In the genomic region with DNA sequence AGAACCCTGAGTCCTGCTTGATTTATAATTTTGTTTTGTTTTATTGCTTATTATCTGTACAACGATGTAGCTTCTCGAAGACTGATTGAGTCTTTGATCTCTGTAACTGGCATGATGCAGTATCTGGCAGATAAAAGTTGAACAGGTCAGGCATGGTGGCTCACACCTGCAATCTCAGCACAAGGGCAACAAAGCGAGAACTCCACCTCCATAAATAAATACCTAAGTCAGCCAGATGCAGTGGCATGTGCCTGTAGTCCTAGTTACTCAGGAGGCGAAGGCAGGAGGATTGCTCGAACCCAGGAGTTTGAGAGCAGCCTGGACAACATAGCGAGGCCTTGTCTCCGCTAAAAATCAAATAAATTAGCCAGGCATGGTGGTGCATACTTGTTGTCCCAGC, we compare ENCODE assay signal across 22 cellular contexts. TPM values are rescaled to one million over a fixed set of nuclear protein-coding genes. Genes with fewer than 3 reads are reported as not detected.
DNase-seq lines count a peak whose midpoint lies in the region; ATAC-seq, FAIRE-seq and TF ChIP-seq lines count a peak whose summit lies in the region.
"Had no signal": no experiment of that assay in that cellular context is flagged by ENCODE, and none has a peak within 500 bp of the region (broad histone marks: within the 10 kb centered on the region; RNA-seq: fewer than 3 reads in every experiment).

No MANE protein-coding gene starts in this region.

- SMC1A ChIA-PET in GM12878 (lab: Charles Lee; ENCODE audit: uncharacterized antibody, unreplicated experiment) = interaction anchor here (0.7 to 1.1 kb wide), 3 partner anchors 16 to 264 kb away, joined by 3 to 4 read pairs (median 3); partner anchors contain the start of gene WDR19

- ATAC-seq in HG03103 (IDR thresholded peaks at IDR 0.05; ENCODE audit: low read depth, unreplicated experiment) (peak; percentile 32), GM12878 (peak; percentile 17; the same call in 2 of the 3 replicates), HG02840 (IDR thresholded peaks at IDR 0.05; ENCODE audit: low FRiP score, unreplicated experiment) (no peak), HG03139 (IDR thresholded peaks at IDR 0.05; ENCODE audit: unreplicated experiment) (no peak)
- no peak for ATAC-seq in stimulated activated effector memory CD8-positive, alpha-beta T cell treated with anti-CD3 and anti-CD28 coated beads, Interleukin-12 subunit alpha, Interleukin-12 subunit beta, amount 100 ng/mL, for 72 hours
- ATAC-seq: left cardiac atrium; natural killer cell treated with Interleukin-12 subunit alpha and Interleukin-12 subunit beta and Interleukin-15 and Interleukin-18, amount 100 ng/mL, for 72 hours had no signal

- H2AFZ ChIP-seq in GM12878 (ENCODE audit: control insufficient read depth, low read depth, low read length) = peak overlapping the region; percentile 74

- H3K36me3 Mint-ChIP-seq in stimulated activated effector memory CD8-positive, alpha-beta T cell treated with anti-CD3 and anti-CD28 coated beads, Interleukin-12 subunit alpha, Interleukin-12 subunit beta, amount 100 ng/mL, for 72 hours = no peaks in the 10 kb centered on the region
- H3K36me3 Mint-ChIP-seq: activated naive CD8-positive, alpha-beta T cell treated with anti-CD3 and anti-CD28 coated beads, Interleukin-2, amount 10 ng/mL, durations not matched to agents 7 days and 5 days; CD4-positive, alpha-beta memory T cell; natural killer cell treated with Interleukin-12 subunit alpha and Interleukin-12 subunit beta and Interleukin-15 and Interleukin-18, amount 100 ng/mL, for 72 hours had no signal

- no peaks in the 10 kb centered on the region for H4K20me1 ChIP-seq in GM12878 (ENCODE audit: control insufficient read depth, insufficient read depth)

- TF ChIP-seq CTCF in GM12878 (IDR thresholded peaks at IDR 0.05 in 2 of 3, conservative IDR thresholded peaks at IDR 0.05 in 1 of 3; ENCODE audit: control insufficient read depth in 2 of 3, extremely low read depth in 1 of 3, insufficient read depth in 1 of 3, low read depth in 3 of 3, low read length in 3 of 3) (no peak), vagina (IDR thresholded peaks at IDR 0.05) (no peak)

- RAD21 ChIA-PET in GM12878 (lab: Charles Lee; ENCODE audit: unreplicated experiment) = interaction anchor here (1.0 to 1.6 kb wide), 6 partner anchors 15 to 407 kb away, joined by 3 to 6 read pairs (median 3); no protein-coding TSS in a partner anchor

- peaks cover 12% of the 10 kb centered on the region for H3K4me1 ChIP-seq in GM12878 (ENCODE audit: control insufficient read depth, insufficient read depth, low read length)
- no peaks in the 10 kb centered on the region for H3K4me1 ChIP-seq in vagina

- 53% methylated on average over 7 of the region's 7 CpGs for WGBS in GM12878 (ENCODE audit: insufficient coverage, insufficient replicate concordance, low lambda C conversion rate, missing lambda C conversion rate)

- H3K4me3 Mint-ChIP-seq in stimulated activated effector memory CD8-positive, alpha-beta T cell treated with anti-CD3 and anti-CD28 coated beads, Interleukin-12 subunit alpha, Interleukin-12 subunit beta, amount 100 ng/mL, for 72 hours = no peak overlapping the region
- H3K4me3 Mint-ChIP-seq: activated naive CD8-positive, alpha-beta T cell treated with anti-CD3 and anti-CD28 coated beads, Interleukin-2, amount 10 ng/mL, durations not matched to agents 7 days and 5 days; CD4-positive, alpha-beta memory T cell; central memory CD8-positive, alpha-beta T cell; natural killer cell treated with Interleukin-12 subunit alpha and Interleukin-12 subunit beta and Interleukin-15 and Interleukin-18, amount 100 ng/mL, for 72 hours; T-helper 2 cell treated with Interferon-gamma antibody and Interleukin-4, amounts not matched to agents 5 μg/mL and 100 μg/mL, for 36 hours had no signal

- no peaks in the 10 kb centered on the region for H3K79me2 ChIP-seq in GM12878 (ENCODE audit: control insufficient read depth, insufficient read depth, low read length)

- H3K36me3 ChIP-seq in GM12878 (ENCODE audit: control insufficient read depth in 2 of 2, insufficient read depth in 2 of 2, low read length in 1 of 2) (no peaks in the 10 kb centered on the region), vagina (no peaks in the 10 kb centered on the region)
- H3K36me3 ChIP-seq: WERI-Rb-1 had no signal

- H3K27me3 ChIP-seq in GM12878 (replicated peaks in 1 of 2; ENCODE audit: control insufficient read depth in 2 of 2, insufficient read depth in 2 of 2, low read length in 1 of 2) = no peaks in the 10 kb centered on the region
- H3K27me3 ChIP-seq in vagina = no peaks in the 10 kb centered on the region

- in situ Hi-C loops in GM12878 (cut with MboI) = no loop called here

- CTCF ChIA-PET in GM12878 (lab: Yijun Ruan, JAX) = interaction anchor here (1.1 to 2.5 kb wide), 4 partner anchors 15 to 264 kb away, joined by 3 to 10 read pairs (median 6); partner anchors contain the start of gene WDR19

- BruUV-seq in GM12878 (replicated peaks; lab: Mats Ljungman, UMichigan) = no TSS peak

- peak; percentile 12 for FAIRE-seq in GM18507 (lab: Jason Lieb, UNC)
- FAIRE-seq in GM12878 (lab: Jason Lieb, UNC) = no peak

- peaks cover 5% of the 10 kb centered on the region for H3K9me3 Mint-ChIP-seq in stimulated activated effector memory CD8-positive, alpha-beta T cell treated with anti-CD3 and anti-CD28 coated beads, Interleukin-12 subunit alpha, Interleukin-12 subunit beta, amount 100 ng/mL, for 72 hours
- H3K9me3 Mint-ChIP-seq: activated naive CD8-positive, alpha-beta T cell treated with anti-CD3 and anti-CD28 coated beads, Interleukin-2, amount 10 ng/mL, durations not matched to agents 7 days and 5 days had no signal

- DNase-seq in GM18507 (ENCODE audit: extremely low spot score, insufficient read length, low read depth) (no peak), GM12878 (ENCODE audit: low read depth, low spot score) (no peak), vagina (ENCODE audit: extremely low spot score in 2 of 2) (no peak)
- DNase-seq in stimulated activated effector memory CD8-positive, alpha-beta T cell treated with anti-CD3 and anti-CD28 coated beads, Interleukin-12 subunit alpha, Interleukin-12 subunit beta, amount 100 ng/mL, for 72 hours (ENCODE audit: low spot score in 2 of 2) = no peak
- DNase-seq: activated CD8-positive, alpha-beta memory T cell treated with anti-CD3 and anti-CD28 coated beads, Interleukin-2, amount 50 U/mL, for 48 hours; activated naive CD8-positive, alpha-beta T cell treated with anti-CD3 and anti-CD28 coated beads, Interleukin-2, amount 10 ng/mL, durations not matched to agents 7 days and 5 days; CD4-positive, alpha-beta memory T cell; GDM1; GOT3; left cardiac atrium; NCI-H1092 treated with DMSO at 0.1 percent for 48 hours; NCI-H2081; NCI-H446; NK-92 treated with Interleukin-12 subunit alpha and Interleukin-12 subunit beta, amount 100 ng/mL, for 24 hours; SK-N-SH; WERI-Rb-1 had no signal

- H3K27ac ChIP-seq in GM12878 (ENCODE audit: control insufficient read depth, insufficient read depth) = no peak overlapping the region
- no peak overlapping the region for H3K27ac ChIP-seq in vagina
- H3K27ac ChIP-seq: WERI-Rb-1 had no signal

- TF ChIP-seq RAD21 in GM12878 (IDR thresholded peaks at IDR 0.05; ENCODE audit: insufficient read depth, low read depth, low read length) = no peak

- TF ChIP-seq EP300 in GM12878 (IDR thresholded peaks at IDR 0.05; ENCODE audit: borderline replicate concordance in 1 of 2, control insufficient read depth in 1 of 2, low read depth in 2 of 2, low read length in 2 of 2) = no peak

- H3K27ac Mint-ChIP-seq in stimulated activated effector memory CD8-positive, alpha-beta T cell treated with anti-CD3 and anti-CD28 coated beads, Interleukin-12 subunit alpha, Interleukin-12 subunit beta, amount 100 ng/mL, for 72 hours = peak overlapping the region; percentile 49
- H3K27ac Mint-ChIP-seq: activated naive CD8-positive, alpha-beta T cell treated with anti-CD3 and anti-CD28 coated beads, Interleukin-2, amount 10 ng/mL, durations not matched to agents 7 days and 5 days; CD4-positive, alpha-beta memory T cell; natural killer cell treated with Interleukin-12 subunit alpha and Interleukin-12 subunit beta and Interleukin-15 and Interleukin-18, amount 100 ng/mL, for 72 hours; T-helper 2 cell treated with Interferon-gamma antibody and Interleukin-4, amounts not matched to agents 5 μg/mL and 100 μg/mL, for 36 hours had no signal

- TF ChIP-seq POLR2A in GM12878 (IDR thresholded peaks at IDR 0.05; ENCODE audit: low read depth, low read length) (no peak), vagina (IDR thresholded peaks at IDR 0.05) (no peak)

- H3K9me3 ChIP-seq in GM12878 (replicated peaks; ENCODE audit: control insufficient read depth, insufficient read depth, low read length) = no peaks in the 10 kb centered on the region; the same call in 2 of the 3 replicates
- H3K9me3 ChIP-seq in vagina = no peaks in the 10 kb centered on the region
- H3K9me3 ChIP-seq: SK-N-SH had no signal

- H3K4me2 ChIP-seq in GM12878 (ENCODE audit: control insufficient read depth, insufficient read depth) = peak overlapping the region; percentile 44
- H3K4me2 ChIP-seq: SK-N-SH had no signal

- peaks cover 5% of the 10 kb centered on the region for H3K4me1 Mint-ChIP-seq in stimulated activated effector memory CD8-positive, alpha-beta T cell treated with anti-CD3 and anti-CD28 coated beads, Interleukin-12 subunit alpha, Interleukin-12 subunit beta, amount 100 ng/mL, for 72 hours
- H3K4me1 Mint-ChIP-seq: activated naive CD8-positive, alpha-beta T cell treated with anti-CD3 and anti-CD28 coated beads, Interleukin-2, amount 10 ng/mL, durations not matched to agents 7 days and 5 days; central memory CD8-positive, alpha-beta T cell had no signal

- POLR2A ChIA-PET in GM12878 (lab: Charles Lee) = interaction anchor here (0.5 kb wide), 1 partner anchor 25 kb away, joined by 8 read pairs; no protein-coding TSS in a partner anchor

- H3K4me3 ChIP-seq in GM12878 = peak overlapping the region; percentile 22; the same call in 1 of the 2 replicates
- no peak overlapping the region for H3K4me3 ChIP-seq in vagina

- intact Hi-C loops in GM12878 (cut with micrococcal nuclease; ENCODE audit: unreplicated experiment) (no loop called here), vagina (cut with DNase I) (no loop called here)

- no peak overlapping the region for H3K9ac ChIP-seq in GM12878 (ENCODE audit: control insufficient read depth, insufficient read depth, low read length)
- H3K9ac ChIP-seq: SK-N-SH had no signal

RNA-seq across cellular contexts. Expression of gene WDR19, which starts 15.7 kb away (rescaled TPM):
- 63.7 and 75.8 TPM in 2 replicates for total RNA-seq in GM12878 (2013; cell fraction: nucleolus; rRNA removed)
- total RNA-seq in GM12878 (2014; rRNA removed) (6.1 and 6.3 TPM in 2 replicates), GM12878 (2014; rRNA removed; fragmentation: Illumina TruSeq; extraction: Trizol) (5.9 and 6.2 TPM in 2 replicates), GM12878 (2021) (7.9 and 8.5 TPM in 2 replicates), vagina (47.1 TPM)
- polyA plus RNA-seq in GM12878 (2011; ENCODE audit: low read depth) = 8.6 TPM
- polyA plus RNA-seq in GM12878 (2011; rRNA removed) (15.4 and 21.8 TPM in 2 replicates), GM12878 (2014; fragmentation: Illumina TruSeq; extraction: Trizol) (8.6 and 10.3 TPM in 2 replicates), GM12878 (2014; fragmentation: Nextera tagmentation; extraction: Ambion mirVana) (1 to 10 TPM; 3.5 to 6.7 TPM), GM12878 (2014; rRNA removed) (8.1 and 10.8 TPM in 2 replicates), GM12878 (2016; fragmentation: Nextera tagmentation; extraction: Ambion mirVana) (1 to 10 TPM; 6.9 to 7.7 TPM)
- 5.9 and 6.9 TPM in 2 replicates for polyA plus RNA-seq in GM12878 (2011; cell fraction: cytosol; rRNA removed)
- polyA plus RNA-seq in GM12878 (2011; cell fraction: nucleus; rRNA removed) = 24.0 and 33.1 TPM in 2 replicates
- 6.6 and 10.2 TPM in 2 replicates for polyA plus RNA-seq in GM12878 (2012)
- polyA minus RNA-seq in GM12878 (2011; rRNA and poly(A)+ RNA removed) = 9.2 and 12.9 TPM in 2 replicates
- 2.6 and 4.9 TPM in 2 replicates for polyA minus RNA-seq in GM12878 (2011; cell fraction: cytosol; rRNA and poly(A)+ RNA removed)
- polyA minus RNA-seq in GM12878 (2011; cell fraction: nucleus; rRNA and poly(A)+ RNA removed) = 11.2 TPM in 2 replicates

Comparison
In these comparisons a context has a peak if more than half of its experiments do, and no peak if none do; other contexts are left out.
1. ATAC-seq: peak in HG03103 (single experiment) and GM12878 (single experiment); none in stimulated activated effector memory CD8-positive, alpha-beta T cell treated with anti-CD3 and anti-CD28 coated beads, Interleukin-12 subunit alpha, Interleukin-12 subunit beta, amount 100 ng/mL, for 72 hours (single experiment), HG02840 (single experiment) and HG03139 (single experiment).